In the genomic region with DNA sequence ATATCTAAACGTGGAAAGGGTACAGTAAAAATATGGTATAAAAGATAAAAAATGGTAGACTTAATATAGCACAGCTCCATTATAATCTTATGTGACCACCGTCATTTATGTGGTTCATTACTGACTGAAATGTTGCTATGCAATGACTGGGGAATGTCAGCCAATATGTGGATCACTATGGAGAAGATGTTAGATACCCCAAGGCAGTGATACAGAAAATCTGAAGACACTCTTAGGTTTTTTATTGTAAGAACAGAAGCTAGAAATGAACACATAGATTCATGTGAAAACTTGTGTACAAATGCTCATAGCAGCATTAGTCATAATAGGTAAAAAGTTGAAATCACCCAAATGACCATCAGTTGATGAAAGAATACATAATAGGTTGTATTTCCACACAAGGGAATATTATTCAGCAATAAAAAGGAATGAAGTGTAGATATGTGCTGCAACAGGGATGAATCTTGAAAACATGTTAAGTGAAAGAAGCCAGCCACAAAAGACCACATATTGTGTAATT, we compare ENCODE assay signal across 25 cellular contexts.
"Had no signal": no experiment of that assay in that cellular context is flagged by ENCODE, and none has a peak within 500 bp of the region (broad histone marks: within the 10 kb centered on the region; RNA-seq: fewer than 3 reads in every experiment).

No MANE protein-coding gene starts in this region.

- H3K4me2 ChIP-seq: KMS-11, PC-9 had no signal

- ATAC-seq: activated CD8-positive, alpha-beta T cell treated with anti-CD3 and anti-CD28 coated beads for 36 hours; activated naive CD8-positive, alpha-beta T cell treated with anti-CD3 and anti-CD28 coated beads, Interleukin-2, amount 50 U/mL, for 24 hours; Right ventricle myocardium inferior had no signal

- H3K27ac Mint-ChIP-seq: activated CD4-positive, alpha-beta T cell treated with anti-CD3 and anti-CD28 coated beads, Interleukin-2, amount 10 ng/mL, durations not matched to agents 24 days and 14 days; activated CD8-positive, alpha-beta T cell treated with anti-CD3 and anti-CD28 coated beads for 36 hours; activated naive CD4-positive, alpha-beta T cell treated with anti-CD3 and anti-CD28 coated beads, Interleukin-2, amount 10 ng/mL, durations not matched to agents 7 days and 5 days; activated naive CD8-positive, alpha-beta T cell; activated naive CD8-positive, alpha-beta T cell treated with anti-CD3 and anti-CD28 coated beads, Interleukin-2, amount 50 U/mL, for 24 hours; activated T-cell treated with anti-CD3 and anti-CD28 coated beads, Interleukin-2, amount 50 U/mL, for 24 hours; T-helper 1 cell treated with Interleukin-12 subunit alpha and Interleukin-12 subunit beta and Interleukin-4 antibody, amounts not matched to agents 30 μg/mL and 1 μg/mL, for 36 hours; T-helper 2 cell treated with Interferon-gamma antibody and Interleukin-4, amounts not matched to agents 5 μg/mL and 100 μg/mL, for 36 hours had no signal

- H3K4me3 ChIP-seq: PC-9, SK-N-MC had no signal

- DNase-seq: activated CD4-positive, alpha-beta T cell treated with anti-CD3 and anti-CD28 coated beads, Interleukin-2, amount 10 ng/mL, durations not matched to agents 24 days and 14 days; activated CD4-positive, alpha-beta T cell treated with anti-CD3 and anti-CD28 coated beads, Interleukin-2, amount 50 U/mL, for 4 hours; activated CD8-positive, alpha-beta T cell treated with anti-CD3 and anti-CD28 coated beads for 36 hours; activated effector memory CD4-positive, alpha-beta T cell treated with Interleukin-2 at 50 U/mL for 16 hours; activated naive CD4-positive, alpha-beta T cell treated with anti-CD3 and anti-CD28 coated beads, Interleukin-2, amount 10 ng/mL, durations not matched to agents 7 days and 5 days; activated naive CD8-positive, alpha-beta T cell treated with anti-CD3 and anti-CD28 coated beads, Interleukin-2, amount 50 U/mL, for 24 hours; activated T-cell treated with anti-CD3 and anti-CD28 coated beads, Interleukin-2, amount 50 U/mL, for 24 hours; anterior cingulate cortex; central memory CD4-positive, alpha-beta T cell; MM.1S; NCI-H1105 treated with DMSO at 0.1 percent for 48 hours; NCI-H1436; NCI-H1694; NCI-H2029; NCI-H345; NCI-H524 treated with DMSO at 0.1 percent for 48 hours; NK-92 treated with Interleukin-12 subunit alpha and Interleukin-12 subunit beta, amount 100 ng/mL, for 24 hours; PC-9 had no signal

- H3K4me1 Mint-ChIP-seq: activated naive CD4-positive, alpha-beta T cell treated with anti-CD3 and anti-CD28 coated beads, Interleukin-2, amount 10 ng/mL, durations not matched to agents 7 days and 5 days had no signal

- H3K4me3 Mint-ChIP-seq: activated CD4-positive, alpha-beta T cell treated with anti-CD3 and anti-CD28 coated beads, Interleukin-2, amount 10 ng/mL, durations not matched to agents 24 days and 14 days; activated CD8-positive, alpha-beta T cell treated with anti-CD3 and anti-CD28 coated beads for 36 hours; activated naive CD4-positive, alpha-beta T cell treated with anti-CD3 and anti-CD28 coated beads, Interleukin-2, amount 10 ng/mL, durations not matched to agents 7 days and 5 days; activated naive CD8-positive, alpha-beta T cell; activated naive CD8-positive, alpha-beta T cell treated with anti-CD3 and anti-CD28 coated beads, Interleukin-2, amount 50 U/mL, for 24 hours; activated T-cell treated with anti-CD3 and anti-CD28 coated beads, Interleukin-2, amount 50 U/mL, for 24 hours; T-helper 1 cell treated with Interleukin-12 subunit alpha and Interleukin-12 subunit beta and Interleukin-4 antibody, amounts not matched to agents 30 μg/mL and 1 μg/mL, for 36 hours; T-helper 2 cell treated with Interferon-gamma antibody and Interleukin-4, amounts not matched to agents 5 μg/mL and 100 μg/mL, for 36 hours had no signal

- H3K27ac ChIP-seq: KMS-11, PC-9, RWPE1, SK-N-MC had no signal

- H3K9ac ChIP-seq: KMS-11 had no signal

- H2AFZ ChIP-seq: PC-9 had no signal
